Comparison of ENCODE assay signal across 1 cellular context in genomic region chr1:70675737-70676156, GRCh38.
TF ChIP-seq lines count a peak whose summit lies in the region.

No MANE protein-coding gene starts in this region.

TF ChIP-seq in K562, 482 proteins besides CTCF, POLR2A, EP300 and RAD21 (continued from another document):
- TF ChIP-seq ARID3A (IDR thresholded peaks at IDR 0.05; ENCODE audit: borderline replicate concordance, low read depth, low read length) = peak; percentile 85; the same call in 1 of the 2 replicates
- TF ChIP-seq ZNF512 (tag; IDR thresholded peaks at IDR 0.05) = no peak
- TF ChIP-seq RBM34 (IDR thresholded peaks at IDR 0.05; ENCODE audit: borderline replicate concordance, insufficient read depth, low read length) = no peak
- TF ChIP-seq MTA1 (IDR thresholded peaks at IDR 0.05; ENCODE audit: borderline replicate concordance) = peak; percentile 88
- no peak for TF ChIP-seq MCM3 (IDR thresholded peaks at IDR 0.05)
- TF ChIP-seq ZNF184 (CRISPR knock-in tag; IDR thresholded peaks at IDR 0.05) = no peak
- no peak for TF ChIP-seq THAP7 (CRISPR knock-in tag; IDR thresholded peaks at IDR 0.05)
- TF ChIP-seq CC2D1A (IDR thresholded peaks at IDR 0.05) = peak; percentile 98
- peak; percentile 80 for TF ChIP-seq ZNF395 (CRISPR knock-in tag; IDR thresholded peaks at IDR 0.05)
- peak; percentile 99 for TF ChIP-seq TAL1 (IDR thresholded peaks at IDR 0.05)
- TF ChIP-seq RFX1 (IDR thresholded peaks at IDR 0.05) = no peak
- peak; percentile 69; the same call in 1 of the 2 replicates for TF ChIP-seq TEAD2 (tag; IDR thresholded peaks at IDR 0.05)
- TF ChIP-seq ZNF324 (CRISPR knock-in tag; IDR thresholded peaks at IDR 0.05) = no peak
- peak; percentile 66 for TF ChIP-seq ATF7 (IDR thresholded peaks at IDR 0.05)
- TF ChIP-seq ZBTB5 (IDR thresholded peaks at IDR 0.05) = no peak
- TF ChIP-seq NELFE (IDR thresholded peaks at IDR 0.05; ENCODE audit: insufficient read depth, insufficient read length) = no peak
- TF ChIP-seq SMARCE1 (IDR thresholded peaks at IDR 0.05) = peak; percentile 99
- TF ChIP-seq ZNF143 (CRISPR knock-in tag; IDR thresholded peaks at IDR 0.05) = no peak
- peak; percentile 92 for TF ChIP-seq NBN (IDR thresholded peaks at IDR 0.05; ENCODE audit: low read depth)
- TF ChIP-seq FOXP4 (CRISPR knock-in tag; IDR thresholded peaks at IDR 0.05; ENCODE audit: borderline replicate concordance) = no peak
- peak; percentile 62; the same call in 1 of the 2 replicates for TF ChIP-seq ESRRA (IDR thresholded peaks at IDR 0.05; ENCODE audit: borderline replicate concordance, low read depth)
- TF ChIP-seq PHTF2 (CRISPR knock-in tag; IDR thresholded peaks at IDR 0.05) = no peak
- TF ChIP-seq OTX1 (CRISPR knock-in tag; IDR thresholded peaks at IDR 0.05) = no peak
- no peak for TF ChIP-seq NR3C1 (CRISPR knock-in tag; IDR thresholded peaks at IDR 0.05)
- TF ChIP-seq PTRF (tag; IDR thresholded peaks at IDR 0.05) = no peak
- no peak for TF ChIP-seq TCF7L2 (IDR thresholded peaks at IDR 0.05; ENCODE audit: low read depth, low read length)
- TF ChIP-seq SIRT6 (IDR thresholded peaks at IDR 0.05; ENCODE audit: low read depth, low read length) = no peak
- TF ChIP-seq STAT5B (CRISPR knock-in tag; IDR thresholded peaks at IDR 0.05) = no peak
- no peak for TF ChIP-seq NFE2L1 (tag; IDR thresholded peaks at IDR 0.05; ENCODE audit: borderline replicate concordance, low read depth)
